In the genomic region with DNA sequence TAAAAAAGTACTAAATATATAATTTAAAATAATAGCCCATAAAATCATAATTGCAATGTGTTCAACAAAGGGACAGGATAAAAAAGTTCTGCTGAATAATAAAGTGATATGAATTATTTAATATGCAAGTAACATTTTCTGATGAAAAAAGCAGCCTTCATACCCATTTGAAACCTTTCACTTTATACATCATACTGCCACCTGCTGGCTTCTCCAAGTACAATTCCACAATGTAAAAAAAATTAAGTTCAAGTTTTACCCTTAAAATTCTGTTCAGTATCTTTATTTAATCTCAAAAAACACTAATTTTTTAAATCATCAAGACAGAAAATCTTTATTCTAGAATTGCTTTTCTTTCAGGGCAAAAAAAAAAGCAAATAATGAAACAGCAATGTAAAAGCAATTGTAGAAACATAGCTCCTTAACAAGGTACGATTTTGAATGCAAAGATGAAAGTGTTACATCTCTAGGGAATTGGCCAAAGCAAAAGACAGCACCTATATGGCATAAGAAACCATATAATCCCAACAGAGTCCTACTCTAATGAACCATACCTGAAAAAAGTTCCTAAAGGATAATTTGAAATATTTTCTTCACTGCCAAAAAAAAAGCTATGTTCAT, we compare ENCODE assay signal across 8 cellular contexts. TPM values are rescaled to one million over a fixed set of nuclear protein-coding genes. Genes with fewer than 3 reads are reported as not detected.
DNase-seq lines count a peak whose midpoint lies in the region; ATAC-seq and TF ChIP-seq lines count a peak whose summit lies in the region.

No MANE protein-coding gene starts in this region.

- no peak overlapping the region for H3K27ac Mint-ChIP-seq in activated CD8-positive, alpha-beta memory T cell treated with anti-CD3 and anti-CD28 coated beads, Interleukin-2, amount 10 ng/mL, durations not matched to agents 7 days and 5 days
- no peak overlapping the region for H3K27ac Mint-ChIP-seq in progenitor cell of endocrine pancreas

- no peak for TF ChIP-seq POLR2A in erythroblast (IDR thresholded peaks at IDR 0.05; ENCODE audit: low read length)

- H3K4me1 Mint-ChIP-seq in activated CD8-positive, alpha-beta memory T cell treated with anti-CD3 and anti-CD28 coated beads, Interleukin-2, amount 10 ng/mL, durations not matched to agents 7 days and 5 days, result no peaks in the 10 kb centered on the region
- H3K4me1 Mint-ChIP-seq in progenitor cell of endocrine pancreas (ENCODE audit: low read depth), result no peaks in the 10 kb centered on the region

- TF ChIP-seq CTCF in VCaP (conservative IDR thresholded peaks at IDR 0.05) (peak; percentile 80), progenitor cell of endocrine pancreas (IDR thresholded peaks at IDR 0.05; ENCODE audit: unreplicated experiment) (peak; percentile 76)

- H3K4me3 Mint-ChIP-seq in activated CD8-positive, alpha-beta memory T cell treated with anti-CD3 and anti-CD28 coated beads, Interleukin-2, amount 10 ng/mL, durations not matched to agents 7 days and 5 days, result no peak overlapping the region
- no peak overlapping the region for H3K4me3 Mint-ChIP-seq in progenitor cell of endocrine pancreas (ENCODE audit: low read depth)

- CTCF ChIA-PET in activated CD8-positive, alpha-beta memory T cell treated with anti-CD3 and anti-CD28 coated beads, Interleukin-2, amount 10 ng/mL, durations not matched to agents 7 days and 5 days (lab: Charles Lee), result interaction anchor here (0.7 to 3.8 kb wide), 23 partner anchors 9 to 961 kb away, joined by 3 to 77 read pairs (median 4); partner anchors contain the start of genes IL26 and MDM1

- H3K27me3 Mint-ChIP-seq in activated CD8-positive, alpha-beta memory T cell treated with anti-CD3 and anti-CD28 coated beads, Interleukin-2, amount 10 ng/mL, durations not matched to agents 7 days and 5 days, result no peaks in the 10 kb centered on the region
- no peaks in the 10 kb centered on the region for H3K27me3 Mint-ChIP-seq in progenitor cell of endocrine pancreas

- no peaks in the 10 kb centered on the region for H3K9me3 Mint-ChIP-seq in activated CD8-positive, alpha-beta memory T cell treated with anti-CD3 and anti-CD28 coated beads, Interleukin-2, amount 10 ng/mL, durations not matched to agents 7 days and 5 days (ENCODE audit: low read depth)
- H3K9me3 Mint-ChIP-seq in progenitor cell of endocrine pancreas (ENCODE audit: low read depth), result no peaks in the 10 kb centered on the region

- ATAC-seq in activated CD8-positive, alpha-beta memory T cell treated with anti-CD3 and anti-CD28 coated beads, Interleukin-2, amount 10 ng/mL, durations not matched to agents 7 days and 5 days, result no peak
- no peak for ATAC-seq in HG02623 (IDR thresholded peaks at IDR 0.05; ENCODE audit: unreplicated experiment)
- ATAC-seq in HG02759 (IDR thresholded peaks at IDR 0.05; ENCODE audit: unreplicated experiment), result no peak

- peaks cover 13% of the 10 kb centered on the region for H3K36me3 Mint-ChIP-seq in activated CD8-positive, alpha-beta memory T cell treated with anti-CD3 and anti-CD28 coated beads, Interleukin-2, amount 10 ng/mL, durations not matched to agents 7 days and 5 days
- no peaks in the 10 kb centered on the region for H3K36me3 Mint-ChIP-seq in progenitor cell of endocrine pancreas (ENCODE audit: insufficient read depth)

- DNase-seq in activated CD8-positive, alpha-beta memory T cell treated with anti-CD3 and anti-CD28 coated beads, Interleukin-2, amount 10 ng/mL, durations not matched to agents 7 days and 5 days, result peak; percentile 58
- no peak for DNase-seq in activated CD8-positive, alpha-beta memory T cell treated with anti-CD3 and anti-CD28 coated beads for 24 hours
- DNase-seq in NCI-H1048 (lab: John Stamatoyannopoulos, UW) (peak; percentile 3), erythroblast (lab: John Stamatoyannopoulos, UW) (peak; percentile 65 to 81), progenitor cell of endocrine pancreas (ENCODE audit: low spot score, unreplicated experiment) (no peak)

- H3K27ac ChIP-seq in VCaP, result no peak overlapping the region

RNA-seq across cellular contexts. Expression of gene MDM1, which starts 15.0 kb away (rescaled TPM):
- 10 to 100 TPM; 22.2 to 27.6 TPM for total RNA-seq in activated CD8-positive, alpha-beta memory T cell treated with anti-CD3 and anti-CD28 coated beads, Interleukin-2, amount 10 ng/mL, durations not matched to agents 7 days and 5 days
- 21.5 and 24.6 TPM in 2 replicates for total RNA-seq in progenitor cell of endocrine pancreas

Comparison
In these comparisons a context has a peak if more than half of its experiments do, and no peak if none do; other contexts are left out.
1. DNase-seq: peak in activated CD8-positive, alpha-beta memory T cell treated with anti-CD3 and anti-CD28 coated beads, Interleukin-2, amount 10 ng/mL, durations not matched to agents 7 days and 5 days (single experiment), NCI-H1048 (single experiment) and erythroblast (2 of 2); none in activated CD8-positive, alpha-beta memory T cell treated with anti-CD3 and anti-CD28 coated beads for 24 hours (single experiment) and progenitor cell of endocrine pancreas (single experiment).